ENCODE assay signal across 8 cellular contexts in genomic region chr11:110373061-110373702, GRCh38. TPM values are rescaled to one million over a fixed set of nuclear protein-coding genes. Genes with fewer than 3 reads are reported as not detected.
DNase-seq lines count a peak whose midpoint lies in the region; ATAC-seq and TF ChIP-seq lines count a peak whose summit lies in the region.

No MANE protein-coding gene starts in this region.

- no peak for TF ChIP-seq CTCF in cardiac fibroblast (IDR thresholded peaks at IDR 0.05; ENCODE audit: low read depth, low read length)
- no peak for TF ChIP-seq CTCF in WERI-Rb-1 (IDR thresholded peaks at IDR 0.05; ENCODE audit: low read depth, low read length)

- no peaks in the 10 kb centered on the region for H3K27me3 Mint-ChIP-seq in effector memory CD8-positive, alpha-beta T cell

- DNase-seq in GM04503 (ENCODE audit: low read depth): peak; percentile 52
- DNase-seq in cardiac fibroblast (ENCODE audit: low read depth in 2 of 2): peak; percentile 20 to 79
- no peak for DNase-seq in ureter (ENCODE audit: low spot score)
- no peak for DNase-seq in WERI-Rb-1
- no peak for DNase-seq in SHP77 treated with DMSO at 0.1 percent for 48 hours (lab: John Stamatoyannopoulos, UW)
- DNase-seq in effector memory CD8-positive, alpha-beta T cell: no peak

- H3K27ac Mint-ChIP-seq in effector memory CD8-positive, alpha-beta T cell: no peak overlapping the region

- ATAC-seq in GM19467 (IDR thresholded peaks at IDR 0.05; ENCODE audit: unreplicated experiment) (peak; percentile 88), HG03457 (IDR thresholded peaks at IDR 0.05; ENCODE audit: unreplicated experiment) (peak; percentile 79)
- ATAC-seq in effector memory CD8-positive, alpha-beta T cell (replicated peaks): no peak

- no peaks in the 10 kb centered on the region for H3K9me3 Mint-ChIP-seq in effector memory CD8-positive, alpha-beta T cell

- no peak overlapping the region for H3K4me3 Mint-ChIP-seq in effector memory CD8-positive, alpha-beta T cell

- peaks cover 4 to 5% of the 10 kb centered on the region in 2 donors for H3K4me1 Mint-ChIP-seq in effector memory CD8-positive, alpha-beta T cell (ENCODE audit: low read depth in 2 of 2)

- H3K4me3 ChIP-seq in cardiac fibroblast (replicated peaks in 1 of 2; ENCODE audit: low read depth in 2 of 2, low read length in 2 of 2) (peak overlapping the region in 1 of 2 donors; percentile 1), WERI-Rb-1 (ENCODE audit: low read depth, low read length) (no peak overlapping the region)

- no peaks in the 10 kb centered on the region for H3K36me3 ChIP-seq in WERI-Rb-1

- H3K27me3 ChIP-seq in WERI-Rb-1 (ENCODE audit: insufficient read depth, low read depth, severe bottlenecking): no peaks in the 10 kb centered on the region

- no peaks in the 10 kb centered on the region for H3K9me3 ChIP-seq in WERI-Rb-1 (ENCODE audit: severe bottlenecking)

- no peaks in the 10 kb centered on the region for H3K36me3 Mint-ChIP-seq in effector memory CD8-positive, alpha-beta T cell (ENCODE audit: insufficient read depth)

- no peak overlapping the region for H3K27ac ChIP-seq in WERI-Rb-1

RNA-seq across cellular contexts. Expression of gene FDX1, which starts 56.6 kb away (rescaled TPM):
- 11.9 TPM for total RNA-seq in ureter

Comparison
In these comparisons a context has a peak if more than half of its experiments do, and no peak if none do; other contexts are left out.
1. DNase-seq: peak in GM04503 (single experiment) and cardiac fibroblast (2 of 2); none in ureter (single experiment), WERI-Rb-1 (single experiment), SHP77 treated with DMSO at 0.1 percent for 48 hours (single experiment) and effector memory CD8-positive, alpha-beta T cell (0 of 3).